ENCODE assay signal across 16 cellular contexts in the genomic region with DNA sequence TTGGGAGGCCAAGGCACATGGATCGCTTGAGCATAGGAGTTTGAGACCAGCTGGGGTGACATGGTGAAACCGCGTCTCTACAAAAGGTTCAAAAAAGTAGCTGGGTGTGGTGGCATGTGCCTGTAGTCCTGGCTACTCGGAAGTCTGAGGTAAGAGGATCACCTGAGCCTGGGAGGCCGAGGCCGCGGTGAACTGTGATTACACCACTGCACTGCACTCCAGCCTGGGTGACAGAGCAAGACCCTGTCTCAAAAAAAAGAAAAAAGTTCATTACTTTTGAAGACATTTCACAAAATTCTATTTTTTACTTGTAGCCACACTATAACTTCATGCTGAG. TPM values are rescaled to one million over a fixed set of nuclear protein-coding genes. Genes with fewer than 3 reads are reported as not detected.
A peak's percentile ranks its signal among the peaks of the same experiment; 100 is the strongest.
DNase-seq lines count a peak whose midpoint lies in the region; ATAC-seq and TF ChIP-seq lines count a peak whose summit lies in the region.
"Had no signal": no experiment of that assay in that cellular context is flagged by ENCODE, and none has a peak within 500 bp of the region (broad histone marks: within the 10 kb centered on the region; RNA-seq: fewer than 3 reads in every experiment).

No MANE protein-coding gene starts in this region.

- H3K4me1 ChIP-seq in psoas muscle: peaks cover 20% of the 10 kb centered on the region
- H3K4me1 ChIP-seq in heart left ventricle: peaks cover 0 to 17% (median 4%) of the 10 kb centered on the region in 12 donors
- H3K4me1 ChIP-seq: Caco-2 had no signal

- H3K9me3 Mint-ChIP-seq in Calu3 (ENCODE audit: low read depth, unreplicated experiment): no peaks in the 10 kb centered on the region
- H3K9me3 Mint-ChIP-seq in mesothelial cell of epicardium: no peaks in the 10 kb centered on the region
- H3K9me3 Mint-ChIP-seq: CD8-positive, alpha-beta memory T cell had no signal

- TF ChIP-seq CTCF in Calu3 (IDR thresholded peaks at IDR 0.05; ENCODE audit: unreplicated experiment) (no peak), psoas muscle (IDR thresholded peaks at IDR 0.05) (no peak), mesothelial cell of epicardium (IDR thresholded peaks at IDR 0.05; ENCODE audit: unreplicated experiment) (no peak), heart left ventricle (IDR thresholded peaks at IDR 0.05) (no peak)

- H3K4me3 Mint-ChIP-seq in Calu3 (ENCODE audit: low read depth, unreplicated experiment): peak overlapping the region; percentile 19
- H3K4me3 Mint-ChIP-seq in mesothelial cell of epicardium: no peak overlapping the region
- H3K4me3 Mint-ChIP-seq: CD8-positive, alpha-beta memory T cell had no signal

- CTCF ChIA-PET in Calu3 (lab: Charles Lee): interaction anchor here (0.6 to 1.1 kb wide), 3 partner anchors 325 to 1853 kb away, joined by 3 to 5 read pairs (median 3); no protein-coding TSS in a partner anchor

- peak; percentile 21 for ATAC-seq in esophagus mucosa
- ATAC-seq in psoas muscle: no peak
- ATAC-seq in GM18498 (IDR thresholded peaks at IDR 0.05; ENCODE audit: unreplicated experiment): no peak
- no peak for ATAC-seq in heart left ventricle

- TF ChIP-seq POLR2A in heart left ventricle (IDR thresholded peaks at IDR 0.05): no peak

- BruUV-seq in Calu3 (replicated peaks; lab: Mats Ljungman, UMichigan): no TSS peak

- no peak overlapping the region for H3K27ac Mint-ChIP-seq in Calu3 (ENCODE audit: unreplicated experiment)
- no peak overlapping the region for H3K27ac Mint-ChIP-seq in mesothelial cell of epicardium
- H3K27ac Mint-ChIP-seq: CD14-positive monocyte; CD8-positive, alpha-beta memory T cell had no signal

- no peak overlapping the region for H3K4me3 ChIP-seq in SK-N-MC
- H3K4me3 ChIP-seq in psoas muscle: no peak overlapping the region
- no peak overlapping the region for H3K4me3 ChIP-seq in heart left ventricle
- H3K4me3 ChIP-seq: GM23248 had no signal

- WGBS in psoas muscle, 3 donors: 41 to 76% (median 45%) methylated on average over 7 of the region's 7 CpGs
- WGBS in heart left ventricle, 4 donors: 86 to 90% (median 89%) methylated on average over 7 of the region's 7 CpGs

- peaks cover 27% of the 10 kb centered on the region for H3K27me3 Mint-ChIP-seq in Calu3 (ENCODE audit: unreplicated experiment)
- H3K27me3 Mint-ChIP-seq in mesothelial cell of epicardium (ENCODE audit: low read depth): peaks cover 54% of the 10 kb centered on the region

- DNase-seq in Calu3 (peak; percentile 2), SK-N-MC (ENCODE audit: low read depth, low spot score) (no peak), psoas muscle (no peak), mesothelial cell of epicardium (ENCODE audit: low spot score in 2 of 2, unreplicated experiment in 2 of 2) (no peak), heart left ventricle (no peak)
- DNase-seq in activated CD4-positive, alpha-beta T cell treated with anti-CD3 and anti-CD28 coated beads, Interleukin-2, amount 50 U/mL, for 4 hours: no peak
- DNase-seq: Caco-2, GF-D8 had no signal

- H3K9me3 ChIP-seq in SK-N-MC (ENCODE audit: low read depth, low read length): no peaks in the 10 kb centered on the region; the same call in 1 of the 2 replicates
- H3K9me3 ChIP-seq in psoas muscle: no peaks in the 10 kb centered on the region
- H3K9me3 ChIP-seq in heart left ventricle: no peaks in the 10 kb centered on the region
- H3K9me3 ChIP-seq: Caco-2 had no signal

- peaks cover 8% of the 10 kb centered on the region for H3K4me1 Mint-ChIP-seq in Calu3 (ENCODE audit: low read depth, unreplicated experiment)
- peaks cover 7% of the 10 kb centered on the region for H3K4me1 Mint-ChIP-seq in mesothelial cell of epicardium

- no peak overlapping the region for H3K9ac ChIP-seq in SK-N-MC (ENCODE audit: insufficient read length)

- H3K27me3 ChIP-seq in psoas muscle (ENCODE audit: insufficient read depth in 3 of 3, low read length in 2 of 3) (no peaks in the 10 kb centered on the region), heart left ventricle (peaks cover 0 to 4% (median 0%) of the 10 kb centered on the region in 9 donors)

- H3K36me3 Mint-ChIP-seq in Calu3 (ENCODE audit: insufficient read depth, unreplicated experiment) (peaks cover 12% of the 10 kb centered on the region), mesothelial cell of epicardium (no peaks in the 10 kb centered on the region)

- peak overlapping the region; percentile 55 for H3K27ac ChIP-seq in SK-N-MC
- H3K27ac ChIP-seq in psoas muscle: peak overlapping the region; percentile 91
- H3K27ac ChIP-seq in heart left ventricle: no peak overlapping the region
- H3K27ac ChIP-seq: 22Rv1, HL-60 had no signal

- intact Hi-C loops in Calu3 (cut with micrococcal nuclease; ENCODE audit: unreplicated experiment) (loop anchor here (2.0 kb wide), 2 partner anchors 51 to 325 kb away; no protein-coding TSS in a partner anchor), psoas muscle (cut with DNase I) (loop anchor here in 1 of 2 donors (5.0 kb wide), 1 partner anchor 85 kb away; a partner anchor contains a TSS), heart left ventricle (cut with DNase I) (loop anchor here in 7 of 10 donors (2.0 to 10.0 kb wide), 10 partner anchors 85 to 327 kb away; a partner anchor contains a TSS)

- H3K36me3 ChIP-seq in SK-N-MC (ENCODE audit: insufficient read depth, low read length) (peaks cover 2% of the 10 kb centered on the region; the same call in 1 of the 2 replicates), psoas muscle (ENCODE audit: insufficient read depth in 1 of 2, low read depth in 1 of 2) (peaks cover 0 to 57% of the 10 kb centered on the region in 2 donors), heart left ventricle (no peaks in the 10 kb centered on the region)

RNA-seq across cellular contexts. Expression of a gene that starts 2.1 kb away (rescaled TPM):
- total RNA-seq in Calu3 (2022) (1.2 and 1.3 TPM in 2 replicates), esophagus mucosa (41.4 TPM), psoas muscle (10 to 100 TPM; 12.6 to 16.4 (median 14.7) TPM), mesothelial cell of epicardium (2.2 to 2.4 TPM (median 2.3 TPM) in 3 replicates), heart left ventricle (1 to 10 TPM; 2.1 to 4.1 (median 3.2) TPM)
- polyA plus RNA-seq in psoas muscle (10 to 100 TPM in 1 of 3 donors, 1 to 10 TPM in 2; 1.4 to 18.3 (median 8.7) TPM), heart left ventricle (1 to 10 TPM; 1.6 to 2.1 TPM)

RNA-seq across cellular contexts. Expression of a gene that starts 23.4 kb away (rescaled TPM):
- total RNA-seq in Calu3 (2022) (not detected in 2 replicates), esophagus mucosa (not detected), psoas muscle (100 to 1,000 TPM in 2 of 4 donors, 10 to 100 TPM in 2; 73.4 to 289 (median 155) TPM), mesothelial cell of epicardium (not detected in 3 replicates), heart left ventricle (not detected)
- polyA plus RNA-seq in psoas muscle (100 to 1,000 TPM in 2 of 3 donors, 1 to 10 TPM in 1; 4.8 to 174 (median 129) TPM), heart left ventricle (not detected)
- total RNA-seq: Caco-2; CD8-positive, alpha-beta memory T cell; GM23248 had no signal
- polyA plus RNA-seq: BJ; CD14-positive monocyte; CD8-positive, alpha-beta memory T cell; GM23248 had no signal

RNA-seq across cellular contexts. Expression of a gene that starts 44.7 kb away (rescaled TPM):
- total RNA-seq in Calu3 (2022): 29.1 and 29.4 TPM in 2 replicates
- 22.4 TPM for total RNA-seq in esophagus mucosa
- 1 to 10 TPM; 3.6 to 6.6 (median 5.9) TPM for total RNA-seq in psoas muscle
- polyA plus RNA-seq in psoas muscle: 10 to 100 TPM in 1 of 3 donors, 1 to 10 TPM in 2; 4.3 to 15.8 (median 5.0) TPM
- 39.8 to 40.0 TPM (median 39.8 TPM) in 3 replicates for total RNA-seq in mesothelial cell of epicardium
- 10 to 100 TPM in 5 of 9 donors, 1 to 10 TPM in 4; 7.1 to 25.7 (median 10.2) TPM for total RNA-seq in heart left ventricle
- 10 to 100 TPM in 1 of 2 donors, 1 to 10 TPM in 1; 4.2 to 19.1 TPM for polyA plus RNA-seq in heart left ventricle

Comparison
In these comparisons a context has a peak if more than half of its experiments do, and no peak if none do; other contexts are left out.
1. H3K27ac ChIP-seq: peak in SK-N-MC (single experiment) and psoas muscle (single experiment); none in heart left ventricle (0 of 12).
2. RNA of a gene that starts 23.4 kb away (total RNA-seq): 73.4 to 289 TPM in psoas muscle; not detected in Calu3, not detected in esophagus mucosa (single experiment), not detected in mesothelial cell of epicardium and not detected in heart left ventricle; every median in the first group is over 10 times any median in the second.